In the genomic region with DNA sequence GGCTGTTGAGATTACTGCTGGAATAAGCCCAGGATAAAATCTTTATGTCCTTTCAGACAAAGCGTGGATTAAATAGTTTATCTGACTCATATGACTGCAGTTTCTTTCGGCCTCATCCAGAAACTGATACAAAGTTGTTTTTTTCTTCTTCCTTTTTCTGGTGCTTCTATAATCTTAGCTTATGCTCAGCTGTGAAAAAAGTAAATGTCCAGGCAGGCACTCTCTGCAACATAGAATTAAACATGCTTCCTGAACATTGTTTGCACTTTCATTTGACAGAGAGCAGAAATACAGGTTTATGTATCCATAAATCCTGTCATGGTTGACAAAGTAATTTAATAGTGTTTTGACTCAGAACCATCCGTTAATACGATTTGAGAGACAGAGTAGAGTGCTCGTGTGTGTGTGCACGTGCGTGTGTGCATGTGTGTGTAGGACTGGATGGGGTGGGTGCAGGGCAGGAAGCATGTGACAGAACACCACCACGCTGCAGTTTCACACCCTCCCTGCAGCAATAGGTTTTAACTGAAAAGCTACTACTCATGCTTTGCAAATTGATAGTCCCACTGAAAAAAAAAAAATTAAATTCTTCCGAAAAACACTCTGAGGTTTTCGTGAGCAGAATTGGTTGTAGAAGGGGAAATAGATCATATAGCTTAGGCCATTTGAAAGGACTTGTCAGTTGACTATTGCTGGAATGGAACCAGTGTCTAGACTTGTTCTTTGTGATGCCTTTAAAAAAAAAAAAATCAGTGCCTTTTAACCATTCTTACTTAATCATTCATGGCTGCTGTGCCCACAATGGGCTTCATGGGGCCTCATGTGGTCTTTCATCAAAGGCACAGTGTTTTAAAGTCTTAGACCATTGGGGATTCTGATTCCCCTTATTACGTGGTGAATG, we compare ENCODE assay signal across 8 cellular contexts.
DNase-seq lines count a peak whose midpoint lies in the region; ATAC-seq and TF ChIP-seq lines count a peak whose summit lies in the region.

No MANE protein-coding gene starts in this region.

- H3K27ac Mint-ChIP-seq in nephron = peak overlapping the region; percentile 43 to 75 (median 65)

- no peaks in the 10 kb centered on the region for H3K9me3 Mint-ChIP-seq in nephron

- no peak overlapping the region; the same call in 1 of the 2 replicates for H2AFZ ChIP-seq in MM.1S (ENCODE audit: low read length)

- TF ChIP-seq CTCF in GM06990 (IDR thresholded peaks at IDR 0.05; ENCODE audit: insufficient read depth, low read length, poor library complexity, severe bottlenecking) (no peak), MM.1S (IDR thresholded peaks at IDR 0.05; ENCODE audit: low read length) (no peak), VCaP (conservative IDR thresholded peaks at IDR 0.05) (no peak), colonic mucosa (IDR thresholded peaks at IDR 0.05) (no peak), nephron (IDR thresholded peaks at IDR 0.05; ENCODE audit: unreplicated experiment in 3 of 3) (no peak), transverse colon (IDR thresholded peaks at IDR 0.05) (no peak)

- no peaks in the 10 kb centered on the region for H3K36me3 ChIP-seq in GM06990 (ENCODE audit: control insufficient read depth, insufficient read depth, low read length)
- H3K36me3 ChIP-seq in MM.1S (replicated peaks; ENCODE audit: insufficient read depth, low read length) = no peaks in the 10 kb centered on the region
- H3K36me3 ChIP-seq in colonic mucosa = no peaks in the 10 kb centered on the region
- H3K36me3 ChIP-seq in transverse colon = no peaks in the 10 kb centered on the region

- H3K4me1 ChIP-seq in MM.1S (ENCODE audit: low read length) (peaks cover 9% of the 10 kb centered on the region), colonic mucosa (peaks cover 21% of the 10 kb centered on the region), transverse colon (peaks cover 39 to 97% (median 61%) of the 10 kb centered on the region in 4 donors)

- TF ChIP-seq EP300 in transverse colon (IDR thresholded peaks at IDR 0.05; ENCODE audit: low read depth) = no peak

- H3K4me1 Mint-ChIP-seq in nephron = peaks cover 37% of the 10 kb centered on the region

- no peaks in the 10 kb centered on the region for H3K27me3 Mint-ChIP-seq in nephron (ENCODE audit: low read depth)

- peaks cover 86% of the 10 kb centered on the region for H3K79me2 ChIP-seq in MM.1S (ENCODE audit: low read length)

- H3K36me3 Mint-ChIP-seq in nephron (ENCODE audit: low read depth) = peaks cover 4% of the 10 kb centered on the region

- H3K4me3 ChIP-seq in GM06990 (replicated peaks; ENCODE audit: low read depth, low read length) (peak overlapping the region; percentile 28), MM.1S (ENCODE audit: low read length) (peak overlapping the region; percentile 53), colonic mucosa (no peak overlapping the region), transverse colon (peak overlapping the region in 2 of 4 donors; percentile 2 to 11)

- peak overlapping the region; percentile 38; the same call in 1 of the 2 replicates for H3K9ac ChIP-seq in MM.1S (ENCODE audit: low read length)
- no peak overlapping the region for H3K9ac ChIP-seq in colonic mucosa (ENCODE audit: low read depth in 2 of 2, low read length in 2 of 2)

- intact Hi-C loops in colonic mucosa (cut with DNase I) = no loop called here
- intact Hi-C loops in transverse colon (cut with DNase I; ENCODE audit: low total_unique reads) = no loop called here

- in situ Hi-C loops in transverse colon (cut with MboI; ENCODE audit: low pct_ligation_motif_present in 1 of 4, low pct_unique_long_range_greater_than_20kb in 1 of 4, low sequenced_read_pairs in 3 of 4) = no loop called here

- H3K27ac ChIP-seq in MM.1S (ENCODE audit: low read length) = peak overlapping the region; percentile 69
- H3K27ac ChIP-seq in VCaP = peak overlapping the region; percentile 97
- H3K27ac ChIP-seq in colonic mucosa = peak overlapping the region; percentile 48
- peak overlapping the region; percentile 66 to 85 (median 80) for H3K27ac ChIP-seq in transverse colon

- no peaks in the 10 kb centered on the region for H3K9me2 ChIP-seq in MM.1S (replicated peaks; ENCODE audit: insufficient read depth, low read length)

- H3K4me3 Mint-ChIP-seq in nephron = peak overlapping the region; percentile 9 to 26 (median 14)

- 4 to 7% methylated on average over 9 to 11 of the region's 11 CpGs for WGBS in transverse colon (ENCODE audit: low coverage in 1 of 2), 2 donors

- DNase-seq in GM06990 (ENCODE audit: extremely low read depth, insufficient read length) = peak; percentile 74
- DNase-seq in MM.1S = peak; percentile 78
- peak; percentile 59 for DNase-seq in colonic mucosa
- DNase-seq in transverse colon = peak; percentile 60
- DNase-seq in germinal center (ENCODE audit: low spot score) = no peak

- H3K27me3 ChIP-seq in GM06990 (replicated peaks; ENCODE audit: control insufficient read depth, insufficient read depth, low read length) = no peaks in the 10 kb centered on the region
- H3K27me3 ChIP-seq in MM.1S (replicated peaks; ENCODE audit: insufficient read depth, low read length) = no peaks in the 10 kb centered on the region
- no peaks in the 10 kb centered on the region for H3K27me3 ChIP-seq in colonic mucosa
- no peaks in the 10 kb centered on the region for H3K27me3 ChIP-seq in transverse colon

- H3K4me2 ChIP-seq in MM.1S (ENCODE audit: low read depth, low read length) = peak overlapping the region; percentile 84

- H3F3A ChIP-seq in MM.1S (ENCODE audit: insufficient read depth, low read length) = peaks cover 25% of the 10 kb centered on the region

- no peak for TF ChIP-seq POLR2A in transverse colon (IDR thresholded peaks at IDR 0.05)

- ATAC-seq in GM21619 (IDR thresholded peaks at IDR 0.05; ENCODE audit: unreplicated experiment) = peak; percentile 91

- H3K9me3 ChIP-seq in MM.1S (replicated peaks; ENCODE audit: insufficient read depth, low read length) (no peaks in the 10 kb centered on the region), colonic mucosa (no peaks in the 10 kb centered on the region), transverse colon (no peaks in the 10 kb centered on the region)

- no peaks in the 10 kb centered on the region for H4K20me1 ChIP-seq in MM.1S (ENCODE audit: insufficient read depth, low read length)
